1 cellular context compared by ENCODE assay signal in the genomic region with DNA sequence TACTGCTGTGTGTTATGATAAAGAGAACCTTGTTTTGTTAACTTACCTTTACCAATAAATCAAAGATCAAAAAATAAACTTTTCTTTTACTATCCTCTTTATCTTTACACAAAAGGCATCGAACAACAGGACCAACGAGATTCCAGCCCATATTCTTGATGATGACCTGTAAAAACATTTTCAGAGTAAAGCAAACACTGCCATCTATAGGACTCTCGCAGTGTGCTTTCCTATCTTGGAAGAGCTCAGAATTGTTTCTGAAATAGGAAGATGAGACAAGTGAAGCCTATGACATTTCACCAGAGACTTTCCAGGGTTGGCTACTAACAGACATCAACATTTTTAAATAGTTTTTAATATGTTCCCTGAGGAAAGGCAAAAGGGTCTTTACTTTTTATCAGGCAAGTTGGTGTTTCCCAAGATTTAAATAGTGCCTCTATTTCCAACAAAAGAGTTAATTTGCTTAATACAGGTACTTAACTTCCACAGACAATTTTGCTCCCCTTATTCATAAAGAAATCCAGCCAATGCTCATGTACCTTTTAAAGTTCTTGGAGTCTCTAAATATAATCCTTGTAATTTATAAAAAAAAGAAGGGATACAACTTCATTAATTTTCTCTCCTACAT.
TF ChIP-seq lines count a peak whose summit lies in the region.

No MANE protein-coding gene starts in this region.

TF ChIP-seq in WTC11, 78 proteins besides CTCF, POLR2A, EP300 and RAD21 (continued from another document):
- TF ChIP-seq MLX (CRISPR knock-in tag; IDR thresholded peaks at IDR 0.05): no peak
- no peak for TF ChIP-seq AR (CRISPR knock-in tag; IDR thresholded peaks at IDR 0.05)
- TF ChIP-seq MYBL2 (CRISPR knock-in tag; IDR thresholded peaks at IDR 0.05): no peak
- TF ChIP-seq NR3C1 (CRISPR knock-in tag; conservative IDR thresholded peaks at IDR 0.05; ENCODE audit: low read depth): no peak
- no peak for TF ChIP-seq ATF1 (CRISPR knock-in tag; IDR thresholded peaks at IDR 0.05)
- TF ChIP-seq, protein P1, sequence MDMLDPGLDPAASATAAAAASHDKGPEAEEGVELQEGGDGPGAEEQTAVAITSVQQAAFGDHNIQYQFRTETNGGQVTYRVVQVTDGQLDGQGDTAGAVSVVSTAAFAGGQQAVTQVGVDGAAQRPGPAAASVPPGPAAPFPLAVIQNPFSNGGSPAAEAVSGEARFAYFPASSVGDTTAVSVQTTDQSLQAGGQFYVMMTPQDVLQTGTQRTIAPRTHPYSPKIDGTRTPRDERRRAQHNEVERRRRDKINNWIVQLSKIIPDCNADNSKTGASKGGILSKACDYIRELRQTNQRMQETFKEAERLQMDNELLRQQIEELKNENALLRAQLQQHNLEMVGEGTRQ (CRISPR knock-in tag; IDR thresholded peaks at IDR 0.05): no peak
- no peak for TF ChIP-seq NFE2L1 (CRISPR knock-in tag; IDR thresholded peaks at IDR 0.05)
- TF ChIP-seq NR2C2 (CRISPR knock-in tag; IDR thresholded peaks at IDR 0.05): no peak
